Comparison of ENCODE assay signal across 13 cellular contexts in the genomic region with DNA sequence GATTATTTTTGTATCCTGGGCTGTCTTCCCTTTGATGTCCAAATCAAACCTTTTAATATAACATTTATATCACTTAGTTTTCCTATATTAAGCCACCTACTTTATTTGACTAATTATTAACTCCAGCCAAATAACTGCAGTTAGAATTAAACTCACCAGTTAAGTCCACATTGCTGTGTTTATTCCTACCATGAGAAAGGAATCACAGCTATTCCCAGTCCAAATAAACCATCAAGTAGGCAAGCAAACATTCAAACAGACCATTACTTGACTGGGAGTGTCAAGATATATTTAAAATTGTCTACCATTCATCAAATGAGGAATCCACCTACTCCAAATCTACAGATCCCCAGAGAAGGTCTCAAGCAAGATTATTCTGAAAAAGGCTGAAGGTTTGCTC. TPM values are rescaled to one million over a fixed set of nuclear protein-coding genes. Genes with fewer than 3 reads are reported as not detected.
DNase-seq lines count a peak whose midpoint lies in the region; ATAC-seq and TF ChIP-seq lines count a peak whose summit lies in the region.
"Had no signal": no experiment of that assay in that cellular context is flagged by ENCODE, and none has a peak within 500 bp of the region (broad histone marks: within the 10 kb centered on the region; RNA-seq: fewer than 3 reads in every experiment).

No MANE protein-coding gene starts in this region.

- no peaks in the 10 kb centered on the region for H3K9me3 ChIP-seq in left lung
- peaks cover 3% of the 10 kb centered on the region for H3K9me3 ChIP-seq in effector memory CD4-positive, alpha-beta T cell (ENCODE audit: control insufficient read depth, low read length)

- DNase-seq in Caki2 (ENCODE audit: low read depth): peak; percentile 52
- peak; percentile 20 for DNase-seq in DMS53 treated with DMSO at 0.1 percent for 48 hours (lab: John Stamatoyannopoulos, UW; ENCODE audit: unreplicated experiment)
- no peak for DNase-seq in left lung
- no peak for DNase-seq in stimulated activated CD4-positive, alpha-beta T cell treated with anti-CD3 and anti-CD28 coated beads, Interleukin-4, amount 100 ng/mL, for 1 hour
- DNase-seq in SIG-M5 treated with dmso at 0.1 percent for 504 hours (lab: John Stamatoyannopoulos, UW; ENCODE audit: unreplicated experiment): no peak
- DNase-seq in effector memory CD4-positive, alpha-beta T cell: no peak
- DNase-seq: DMS153, GM23248 had no signal

- no peaks in the 10 kb centered on the region for H3K36me3 ChIP-seq in left lung
- no peaks in the 10 kb centered on the region for H3K36me3 ChIP-seq in effector memory CD4-positive, alpha-beta T cell (ENCODE audit: control insufficient read depth, insufficient read depth, low read length)

- ATAC-seq in left lung: peak; percentile 54
- ATAC-seq: HCT116, K562 had no signal

- H3K27me3 ChIP-seq in left lung: no peaks in the 10 kb centered on the region
- H3K27me3 ChIP-seq in effector memory CD4-positive, alpha-beta T cell (replicated peaks; ENCODE audit: control insufficient read depth, insufficient read depth, low read length, poor library complexity, severe bottlenecking): no peaks in the 10 kb centered on the region

- in situ Hi-C loops in Caki2 (cut with HindIII; ENCODE audit: low pct_unique_long_range_greater_than_20kb, low sequenced_read_pairs): no loop called here

- no peak overlapping the region for H3K4me3 ChIP-seq in left lung
- H3K4me3 ChIP-seq in effector memory CD4-positive, alpha-beta T cell (ENCODE audit: insufficient read depth, low read depth, low read length, poor library complexity, severe bottlenecking): no peak overlapping the region
- H3K4me3 ChIP-seq: GM12878, GM23248, K562 had no signal

- H3K27ac ChIP-seq in left lung: no peak overlapping the region
- no peak overlapping the region for H3K27ac ChIP-seq in effector memory CD4-positive, alpha-beta T cell (ENCODE audit: insufficient read depth, low read length, poor library complexity, severe bottlenecking)
- H3K27ac ChIP-seq: GM23248 had no signal

- no peaks in the 10 kb centered on the region for H3K4me1 ChIP-seq in left lung
- H3K4me1 ChIP-seq in effector memory CD4-positive, alpha-beta T cell (ENCODE audit: control insufficient read depth, insufficient read depth, low read length, poor library complexity, severe bottlenecking): no peaks in the 10 kb centered on the region

- intact Hi-C loops in left lung (cut with DNase I): no loop called here

- TF ChIP-seq CTCF in left lung (IDR thresholded peaks at IDR 0.05): no peak

RNA-seq across cellular contexts. Expression of a gene that starts 22.4 kb away (rescaled TPM):
- total RNA-seq in Caki2 (2014; rRNA removed; shearing (Covaris generic); ENCODE audit: low replicate concordance): 0.17 and 10.2 TPM in 2 replicates
- 10 to 100 TPM in 1 of 2 donors, 1 to 10 TPM in 1; 5.5 to 13.8 TPM for total RNA-seq in left lung
- total RNA-seq: A673, G401, K562 had no signal

Comparison
In these comparisons a context has a peak if more than half of its experiments do, and no peak if none do; other contexts are left out.
1. DNase-seq: peak in Caki2 (single experiment) and DMS53 treated with DMSO at 0.1 percent for 48 hours (single experiment); none in left lung (0 of 2), stimulated activated CD4-positive, alpha-beta T cell treated with anti-CD3 and anti-CD28 coated beads, Interleukin-4, amount 100 ng/mL, for 1 hour (single experiment), SIG-M5 treated with dmso at 0.1 percent for 504 hours (single experiment) and effector memory CD4-positive, alpha-beta T cell (0 of 3).